ENCODE assay signal across 8 cellular contexts in the genomic region with DNA sequence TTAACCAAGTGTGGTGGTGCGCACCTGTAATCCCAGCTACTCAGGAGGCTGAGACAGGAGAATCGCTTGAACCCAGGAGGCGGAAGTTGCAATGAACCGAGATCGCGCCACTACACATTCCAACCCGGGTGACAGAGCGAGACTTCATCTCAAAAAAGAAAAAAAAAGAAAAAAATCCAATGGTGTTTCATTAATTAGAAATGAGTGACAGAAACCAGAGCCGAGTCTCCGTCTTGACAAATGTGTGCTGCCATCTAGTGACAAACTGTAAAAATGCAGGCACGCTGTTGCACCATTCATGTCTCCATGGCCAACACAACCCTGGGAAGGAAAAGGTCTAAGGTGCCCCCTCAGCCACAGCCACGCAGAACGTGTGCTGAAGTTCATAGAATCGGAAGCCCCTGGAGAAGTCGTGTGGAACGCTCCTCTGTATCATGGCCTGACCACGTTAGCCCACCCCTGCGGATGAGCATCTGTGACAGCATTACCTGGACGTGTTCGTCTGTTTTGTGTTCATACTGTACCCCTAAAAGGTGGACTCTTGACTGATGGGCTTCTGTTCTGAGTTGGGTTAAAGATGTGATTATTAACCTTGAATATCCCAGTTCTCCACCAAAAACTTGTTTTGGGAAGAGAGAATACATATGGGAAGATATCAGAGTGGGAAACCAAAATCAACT.
DNase-seq lines count a peak whose midpoint lies in the region; ATAC-seq, FAIRE-seq and TF ChIP-seq lines count a peak whose summit lies in the region.

No MANE protein-coding gene starts in this region.

- no peak overlapping the region for H3K4me3 ChIP-seq in K562

- H4K20me1 ChIP-seq in K562 (replicated peaks; ENCODE audit: control insufficient read depth, insufficient read depth, low read length) = no peaks in the 10 kb centered on the region

- intact Hi-C loops in K562 (cut with micrococcal nuclease) = loop anchor here (1.0 to 2.0 kb wide), 5 partner anchors 57 to 536 kb away; no protein-coding TSS in a partner anchor

- H3K4me1 ChIP-seq in K562 (replicated peaks in 1 of 2; ENCODE audit: control insufficient read depth in 2 of 2, insufficient read depth in 2 of 2, low read length in 2 of 2) = peaks cover 4 to 8% of the 10 kb centered on the region in 2 experiments; a peak in 3 of 5 replicates

- POLR2A ChIA-PET in K562 (lab: Yijun Ruan, JAX) = interaction anchor here (2.9 kb wide), 1 partner anchor 18 kb away, joined by 14 read pairs; no protein-coding TSS in a partner anchor

- peak overlapping the region; percentile 64; the same call in 1 of the 2 replicates for H2AFZ ChIP-seq in K562 (ENCODE audit: low read depth, low read length)

- H3K79me2 ChIP-seq in K562 (ENCODE audit: control insufficient read depth, insufficient read depth, low read length) = no peaks in the 10 kb centered on the region

- 28% methylated on average over 20 of the region's 20 CpGs for WGBS in K562 (ENCODE audit: insufficient coverage, low coverage, missing lambda C conversion rate)

- H3K9me3 ChIP-seq in K562 (replicated peaks; ENCODE audit: control insufficient read depth, insufficient read depth, low read depth, low read length) = no peaks in the 10 kb centered on the region

- H3K9ac ChIP-seq in K562 (ENCODE audit: insufficient read depth in 1 of 2, low read depth in 2 of 2, low read length in 2 of 2) = no peak overlapping the region

- in situ Hi-C loops in K562 (cut with MboI) = loop anchor here (10.0 kb wide), 1 partner anchor 140 kb away; no protein-coding TSS in a partner anchor

- no TSS peak for BruUV-seq in K562 (replicated peaks; lab: Mats Ljungman, UMichigan)

- TF ChIP-seq CTCF in K562 (IDR thresholded peaks at IDR 0.05 in 2 of 3, conservative IDR thresholded peaks at IDR 0.05 in 1 of 3; ENCODE audit: insufficient read depth in 2 of 3, low read depth in 1 of 3, low read length in 3 of 3) = peak; percentile 84 to 95 (median 89)

- no peak overlapping the region for H3K27ac ChIP-seq in K562 (ENCODE audit: extremely low read depth, low read depth, low read length)

- H3K36me3 ChIP-seq in K562 (ENCODE audit: control insufficient read depth, insufficient read depth, low read length) = no peaks in the 10 kb centered on the region

- peak; percentile 93 for FAIRE-seq in K562 (lab: Jason Lieb, UNC)

- peak; percentile 73 for DNase-seq in activated gamma-delta T cell treated with Interleukin-2 at 50 U/mL for 16 hours
- DNase-seq in activated gamma-delta T cell (lab: John Stamatoyannopoulos, UW) = no peak
- DNase-seq in MV-4-11 (lab: John Stamatoyannopoulos, UW) = peak; percentile 74
- DNase-seq in UCSD-AML1 (lab: John Stamatoyannopoulos, UW; ENCODE audit: unreplicated experiment) = peak; percentile 56
- peak; percentile 68 to 83 (median 70) for DNase-seq in K562 (ENCODE audit: extremely low read depth in 1 of 4, low spot score in 3 of 4)
- peak; percentile 73 for DNase-seq in iPS-NIHi11 (ENCODE audit: low spot score)
- peak; percentile 62 for DNase-seq in stimulated activated CD4-positive, alpha-beta T cell treated with anti-CD3 and anti-CD28 coated beads, Interleukin-12 subunit alpha, Interleukin-12 subunit beta, amount 100 ng/mL, for 4 hours

- TF ChIP-seq RAD21 in K562 (CRISPR knock-in tag; conservative IDR thresholded peaks at IDR 0.05 in 1 of 2, IDR thresholded peaks at IDR 0.05 in 1 of 2) = peak; percentile 84 to 93

- no peaks in the 10 kb centered on the region for H3K9me1 ChIP-seq in K562 (ENCODE audit: control insufficient read depth, insufficient read depth, low read length)

- H3K4me2 ChIP-seq in K562 (ENCODE audit: insufficient read depth, low read length) = no peak overlapping the region; the same call in 1 of the 2 replicates

- no peaks in the 10 kb centered on the region for H3K27me3 ChIP-seq in K562 (ENCODE audit: control insufficient read depth in 2 of 2, insufficient read depth in 2 of 2, low read length in 2 of 2)

- ATAC-seq in K562 (peak; percentile 89), GM21737 (IDR thresholded peaks at IDR 0.05; ENCODE audit: unreplicated experiment) (no peak)

- no peak for TF ChIP-seq POLR2A in K562 (conservative IDR thresholded peaks at IDR 0.05)

- no peak for TF ChIP-seq EP300 in K562 (IDR thresholded peaks at IDR 0.05; ENCODE audit: low read length)

- CTCF ChIA-PET in K562 (lab: Yijun Ruan, JAX; ENCODE audit: low intra/inter-chr PET ratio) = interaction anchor here (0.9 to 2.4 kb wide), 6 partner anchors 56 to 175 kb away, joined by 3 to 17 read pairs (median 5); no protein-coding TSS in a partner anchor

TF ChIP-seq in K562, 482 proteins besides CTCF, POLR2A, EP300 and RAD21 (continues in another document):
- TF ChIP-seq TEAD4 (IDR thresholded peaks at IDR 0.05; ENCODE audit: low read length) (0 out of 2 replicates have a peak, but pooled peaks have one; percentile 20), TEAD4 (CRISPR knock-in tag; IDR thresholded peaks at IDR 0.05; ENCODE audit: borderline replicate concordance) (no peak), RCOR1 (IDR thresholded peaks at IDR 0.05; ENCODE audit: borderline replicate concordance in 1 of 2, low read depth in 2 of 2, low read length in 2 of 2) (0 out of 4 replicates have a peak, but pooled peaks of 1 of the 2 experiments have one; percentile 3), SMC3 (conservative IDR thresholded peaks at IDR 0.05; ENCODE audit: insufficient read depth, low read depth, low read length) (peak; percentile 76), ZNF431 (CRISPR knock-in tag; IDR thresholded peaks at IDR 0.05) (no peak), HMGN3 (IDR thresholded peaks at IDR 0.05; ENCODE audit: borderline replicate concordance, extremely low read depth, insufficient read length, low read depth, low read length) (no peak), MAFK (IDR thresholded peaks at IDR 0.05; ENCODE audit: low read length) (no peak), ZNF384 (IDR thresholded peaks at IDR 0.05; ENCODE audit: low read depth, low read length) (peak; percentile 83), SMARCA5 (IDR thresholded peaks at IDR 0.05) (no peak), SNAPC5 (CRISPR knock-in tag; IDR thresholded peaks at IDR 0.05) (no peak), HIVEP1 (CRISPR knock-in tag; IDR thresholded peaks at IDR 0.05) (no peak), SOX6 (IDR thresholded peaks at IDR 0.05) (0 out of 2 replicates have a peak, but pooled peaks have one; percentile 26), SREBF1 (IDR thresholded peaks at IDR 0.05; ENCODE audit: borderline replicate concordance, low read depth, low read length) (no peak), THAP12 (CRISPR knock-in tag; IDR thresholded peaks at IDR 0.05) (no peak)
- TF ChIP-seq, protein P1, sequence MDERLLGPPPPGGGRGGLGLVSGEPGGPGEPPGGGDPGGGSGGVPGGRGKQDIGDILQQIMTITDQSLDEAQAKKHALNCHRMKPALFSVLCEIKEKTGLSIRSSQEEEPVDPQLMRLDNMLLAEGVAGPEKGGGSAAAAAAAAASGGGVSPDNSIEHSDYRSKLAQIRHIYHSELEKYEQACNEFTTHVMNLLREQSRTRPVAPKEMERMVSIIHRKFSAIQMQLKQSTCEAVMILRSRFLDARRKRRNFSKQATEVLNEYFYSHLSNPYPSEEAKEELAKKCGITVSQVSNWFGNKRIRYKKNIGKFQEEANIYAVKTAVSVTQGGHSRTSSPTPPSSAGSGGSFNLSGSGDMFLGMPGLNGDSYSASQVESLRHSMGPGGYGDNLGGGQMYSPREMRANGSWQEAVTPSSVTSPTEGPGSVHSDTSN (CRISPR knock-in tag; IDR thresholded peaks at IDR 0.05; ENCODE audit: low read depth) = no peak
- TF ChIP-seq, protein P1 (tag; conservative IDR thresholded peaks at IDR 0.05; ENCODE audit: low read depth) = peak; percentile 93
